13 cellular contexts compared by ENCODE assay signal in genomic region chr6:35018184-35018523, GRCh38.
DNase-seq lines count a peak whose midpoint lies in the region; ATAC-seq and TF ChIP-seq lines count a peak whose summit lies in the region.
"Had no signal": no experiment of that assay in that cellular context is flagged by ENCODE, and none has a peak within 500 bp of the region (broad histone marks: within the 10 kb centered on the region; RNA-seq: fewer than 3 reads in every experiment).

No MANE protein-coding gene starts in this region.

- H3K4me1 Mint-ChIP-seq in activated T-cell treated with anti-CD3 and anti-CD28 coated beads, Interleukin-2, amount 50 U/mL, for 4 hours (ENCODE audit: low read depth) = no peaks in the 10 kb centered on the region

- no peak overlapping the region for H3K23ac ChIP-seq in trophoblast cell (ENCODE audit: low read length)

- H3K18ac ChIP-seq in trophoblast cell (ENCODE audit: low read length) = no peak overlapping the region

- in situ Hi-C loops in transverse colon (cut with MboI; ENCODE audit: low pct_ligation_motif_present in 1 of 4, low pct_unique_long_range_greater_than_20kb in 1 of 4, low sequenced_read_pairs in 3 of 4) = no loop called here

- TF ChIP-seq POLR2A in transverse colon (IDR thresholded peaks at IDR 0.05) = no peak

- H3K36me3 Mint-ChIP-seq in activated T-cell treated with anti-CD3 and anti-CD28 coated beads, Interleukin-2, amount 50 U/mL, for 4 hours (ENCODE audit: insufficient read depth) = peaks cover 23% of the 10 kb centered on the region

- no peaks in the 10 kb centered on the region for H3K9me3 Mint-ChIP-seq in activated T-cell treated with anti-CD3 and anti-CD28 coated beads, Interleukin-2, amount 50 U/mL, for 4 hours
- H3K9me3 Mint-ChIP-seq: activated naive CD4-positive, alpha-beta T cell treated with anti-CD3 and anti-CD28 coated beads for 36 hours; HFFc6; naive thymus-derived CD4-positive, alpha-beta T cell had no signal

- no peak overlapping the region for H3K4me2 ChIP-seq in trophoblast cell (ENCODE audit: low read length)

- H2AFZ ChIP-seq in trophoblast cell (ENCODE audit: insufficient read depth, low read length, poor library complexity) = no peak overlapping the region

- no peak overlapping the region for H2AK5ac ChIP-seq in trophoblast cell (ENCODE audit: low read length)

- H3K36me3 ChIP-seq in trophoblast cell (ENCODE audit: control insufficient read depth in 1 of 2, insufficient read depth in 2 of 2, low read length in 2 of 2) (peaks cover 26 to 53% of the 10 kb centered on the region in 2 experiments), transverse colon (no peaks in the 10 kb centered on the region)

- H3K14ac ChIP-seq in trophoblast cell (ENCODE audit: low read length) = no peak overlapping the region

- H3K4me3 ChIP-seq in choroid plexus epithelial cell (ENCODE audit: low read depth, low read length) = peak overlapping the region; percentile 42
- peak overlapping the region; percentile 39 for H3K4me3 ChIP-seq in right cardiac atrium (ENCODE audit: low read length)
- no peak overlapping the region for H3K4me3 ChIP-seq in trophoblast cell (ENCODE audit: low read depth, low read length)
- H3K4me3 ChIP-seq in transverse colon = peak overlapping the region; percentile 24 to 48 (median 42)
- H3K4me3 ChIP-seq: MG63 had no signal

- ATAC-seq in right cardiac atrium = peak; percentile 38 to 54
- ATAC-seq in GM18858 (IDR thresholded peaks at IDR 0.05; ENCODE audit: unreplicated experiment) = no peak
- no peak for ATAC-seq in GM21576 (IDR thresholded peaks at IDR 0.05; ENCODE audit: unreplicated experiment)
- no peak for ATAC-seq in activated T-cell treated with anti-CD3 and anti-CD28 coated beads, Interleukin-2, amount 50 U/mL, for 4 hours
- ATAC-seq: naive thymus-derived CD4-positive, alpha-beta T cell had no signal

- intact Hi-C loops in right cardiac atrium (cut with DNase I) = no loop called here
- intact Hi-C loops in transverse colon (cut with DNase I; ENCODE audit: low total_unique reads) = loop anchor here (10.0 kb wide), 1 partner anchor 67 kb away; no protein-coding TSS in a partner anchor

- H3K79me1 ChIP-seq in trophoblast cell (ENCODE audit: low read length) = no peaks in the 10 kb centered on the region

- no peak for TF ChIP-seq EP300 in transverse colon (IDR thresholded peaks at IDR 0.05; ENCODE audit: low read depth)

- peaks cover 20% of the 10 kb centered on the region for H3K4me1 ChIP-seq in right cardiac atrium (ENCODE audit: control insufficient read depth, insufficient read depth, low read length)
- peaks cover 17 to 25% of the 10 kb centered on the region in 2 experiments for H3K4me1 ChIP-seq in trophoblast cell (ENCODE audit: control insufficient read depth in 1 of 2, insufficient read depth in 2 of 2, low read length in 2 of 2)
- H3K4me1 ChIP-seq in transverse colon = peaks cover 14 to 40% (median 29%) of the 10 kb centered on the region in 4 donors

- no peaks in the 10 kb centered on the region for H3K27me3 ChIP-seq in right cardiac atrium (ENCODE audit: control insufficient read depth, insufficient read depth)
- H3K27me3 ChIP-seq in trophoblast cell (ENCODE audit: insufficient read depth, low read length) = no peaks in the 10 kb centered on the region
- no peaks in the 10 kb centered on the region for H3K27me3 ChIP-seq in transverse colon
- H3K27me3 ChIP-seq: MG63 had no signal

- H3K9ac ChIP-seq in trophoblast cell (ENCODE audit: low read length) = no peak overlapping the region

- no peak overlapping the region for H4K8ac ChIP-seq in trophoblast cell (ENCODE audit: low read depth, low read length)

- no peak overlapping the region for H3K4me3 Mint-ChIP-seq in activated T-cell treated with anti-CD3 and anti-CD28 coated beads, Interleukin-2, amount 50 U/mL, for 4 hours
- H3K4me3 Mint-ChIP-seq: activated naive CD4-positive, alpha-beta T cell treated with anti-CD3 and anti-CD28 coated beads for 36 hours; HFFc6; naive thymus-derived CD4-positive, alpha-beta T cell had no signal

- no peaks in the 10 kb centered on the region for H3K9me3 ChIP-seq in right cardiac atrium (ENCODE audit: control insufficient read depth, low read length)
- no peaks in the 10 kb centered on the region for H3K9me3 ChIP-seq in trophoblast cell (ENCODE audit: insufficient read depth, low read depth, low read length)
- H3K9me3 ChIP-seq in transverse colon = no peaks in the 10 kb centered on the region
- H3K9me3 ChIP-seq: MG63 had no signal

- H2BK5ac ChIP-seq in trophoblast cell (ENCODE audit: low read depth, low read length, poor library complexity) = no peak overlapping the region

- H4K12ac ChIP-seq in trophoblast cell (ENCODE audit: low read depth, low read length) = no peak overlapping the region

- no peak overlapping the region for H2BK120ac ChIP-seq in trophoblast cell (ENCODE audit: insufficient read depth, low read length, poor library complexity)

- no peak overlapping the region for H4K91ac ChIP-seq in trophoblast cell (ENCODE audit: low read depth, low read length)

- H3K27me3 Mint-ChIP-seq in activated T-cell treated with anti-CD3 and anti-CD28 coated beads, Interleukin-2, amount 50 U/mL, for 4 hours (ENCODE audit: low read depth) = no peaks in the 10 kb centered on the region
- H3K27me3 Mint-ChIP-seq: naive thymus-derived CD4-positive, alpha-beta T cell had no signal

- 45% methylated on average over 2 of the region's 2 CpGs for WGBS in right cardiac atrium
- no CpG with 5 or more reads among the region's 2 CpGs for WGBS in trophoblast cell (ENCODE audit: extremely low coverage, insufficient coverage, insufficient read length)
- 85% methylated on average over 2 of the region's 2 CpGs; no CpG with 5 or more reads in 1 of the 2 donors for WGBS in transverse colon (ENCODE audit: low coverage in 1 of 2), 2 donors

- DNase-seq in choroid plexus epithelial cell (ENCODE audit: low read depth) = no peak
- no peak for DNase-seq in right cardiac atrium
- no peak for DNase-seq in trophoblast cell
- no peak for DNase-seq in transverse colon
- DNase-seq in activated T-cell treated with anti-CD3 and anti-CD28 coated beads, Interleukin-2, amount 50 U/mL, for 4 hours = no peak
- no peak for DNase-seq in cerebellar cortex (ENCODE audit: low spot score)
- DNase-seq: activated naive CD4-positive, alpha-beta T cell treated with anti-CD3 and anti-CD28 coated beads for 36 hours; cerebellar nuclear complex; HFFc6; MG63; naive thymus-derived CD4-positive, alpha-beta T cell had no signal

- TF ChIP-seq CTCF in choroid plexus epithelial cell (conservative IDR thresholded peaks at IDR 0.05; ENCODE audit: low read depth, low read length) = no peak
- TF ChIP-seq CTCF in transverse colon (IDR thresholded peaks at IDR 0.05) = no peak

- H3K4ac ChIP-seq in trophoblast cell (ENCODE audit: low read depth, low read length) = peak overlapping the region; percentile 58

- H2BK12ac ChIP-seq in trophoblast cell (ENCODE audit: low read length) = no peak overlapping the region

- peaks cover 21% of the 10 kb centered on the region for H3K79me2 ChIP-seq in trophoblast cell (ENCODE audit: control insufficient read depth, insufficient read depth, low read length, poor library complexity)

- H3K27ac ChIP-seq in right cardiac atrium (ENCODE audit: low read length) (peak overlapping the region; percentile 92), trophoblast cell (ENCODE audit: low read depth, low read length) (no peak overlapping the region), transverse colon (peak overlapping the region; percentile 88 to 93 (median 92))

Comparison
In these comparisons a context has a peak if more than half of its experiments do, and no peak if none do; other contexts are left out.
1. ATAC-seq: peak in right cardiac atrium (2 of 2); none in GM18858 (single experiment), GM21576 (single experiment) and activated T-cell treated with anti-CD3 and anti-CD28 coated beads, Interleukin-2, amount 50 U/mL, for 4 hours (0 of 2).